ENCODE assay signal across 17 cellular contexts in genomic region chr1:165832902-165833301, GRCh38. TPM values are rescaled to one million over a fixed set of nuclear protein-coding genes. Genes with fewer than 3 reads are reported as not detected.
A peak's percentile ranks its signal among the peaks of the same experiment; 100 is the strongest.
DNase-seq lines count a peak whose midpoint lies in the region; ATAC-seq, FAIRE-seq and TF ChIP-seq lines count a peak whose summit lies in the region.
"Had no signal": no experiment of that assay in that cellular context is flagged by ENCODE, and none has a peak within 500 bp of the region (broad histone marks: within the 10 kb centered on the region; RNA-seq: fewer than 3 reads in every experiment).

No MANE protein-coding gene starts in this region.

- H3K27ac Mint-ChIP-seq in endodermal cell (peak overlapping the region; percentile 1), type B pancreatic cell (no peak overlapping the region)

- H3K4me1 ChIP-seq in HepG2 (ENCODE audit: insufficient read depth, low read length): peaks cover 67% of the 10 kb centered on the region
- H3K4me1 ChIP-seq in right lobe of liver: peaks cover 0 to 10% (median 3%) of the 10 kb centered on the region in 4 donors
- H3K4me1 ChIP-seq in endodermal cell (ENCODE audit: control insufficient read depth, insufficient read depth, low read length): peaks cover 5% of the 10 kb centered on the region
- no peaks in the 10 kb centered on the region for H3K4me1 ChIP-seq in SJCRH30

- in situ Hi-C loops in HepG2 (cut with HindIII; ENCODE audit: extremely low pct_ligation_motif_present, low pct_unique_long_range_greater_than_20kb): no loop called here

- H3K9ac ChIP-seq in HepG2 (ENCODE audit: insufficient read depth, low read depth, low read length) (no peak overlapping the region), endodermal cell (ENCODE audit: extremely low read depth, low read length, poor library complexity, severe bottlenecking) (no peak overlapping the region)

- no peak for TF ChIP-seq EP300 in HepG2 (IDR thresholded peaks at IDR 0.05; ENCODE audit: low read depth in 2 of 2, low read length in 2 of 2)
- TF ChIP-seq EP300 in HepG2 (CRISPR knock-in tag; IDR thresholded peaks at IDR 0.05; ENCODE audit: borderline replicate concordance): no peak

- H3K27ac ChIP-seq in HepG2 (ENCODE audit: extremely low read length, insufficient read depth, low read length) (no peak overlapping the region), right lobe of liver (no peak overlapping the region), RWPE1 (peak overlapping the region; percentile 19; the same call in 1 of the 2 replicates), endodermal cell (ENCODE audit: low read depth, low read length) (no peak overlapping the region), SJCRH30 (no peak overlapping the region)
- H3K27ac ChIP-seq: HL-60 had no signal

- no TSS peak for BruUV-seq in HepG2 (replicated peaks; lab: Mats Ljungman, UMichigan)

- no peak for FAIRE-seq in HepG2 (lab: Jason Lieb, UNC)

- H3K79me2 ChIP-seq in HepG2 (ENCODE audit: insufficient read depth, low read length): peaks cover 96% of the 10 kb centered on the region

- TF ChIP-seq CTCF in HepG2 (CRISPR knock-in tag; IDR thresholded peaks at IDR 0.05) (no peak), right lobe of liver (IDR thresholded peaks at IDR 0.05) (no peak), RWPE1 (conservative IDR thresholded peaks at IDR 0.05; ENCODE audit: low read depth) (no peak), endodermal cell (conservative IDR thresholded peaks at IDR 0.05) (no peak), type B pancreatic cell (conservative IDR thresholded peaks at IDR 0.05) (no peak), foreskin fibroblast (IDR thresholded peaks at IDR 0.05; ENCODE audit: low read depth, low read length) (no peak)

- H2AFZ ChIP-seq in HepG2 (ENCODE audit: low read length): no peak overlapping the region

- peaks cover 38% of the 10 kb centered on the region for H4K20me1 ChIP-seq in HepG2 (ENCODE audit: insufficient read depth, low read length)

- H3K36me3 ChIP-seq in HepG2 (replicated peaks in 1 of 2; ENCODE audit: control insufficient read depth in 1 of 2, insufficient read depth in 2 of 2, low read length in 2 of 2): peaks cover 3 to 13% of the 10 kb centered on the region in 2 experiments; a peak in 4 of 5 replicates
- no peaks in the 10 kb centered on the region for H3K36me3 ChIP-seq in right lobe of liver
- peaks cover 8% of the 10 kb centered on the region for H3K36me3 ChIP-seq in endodermal cell (ENCODE audit: control insufficient read depth, insufficient read depth, low read length)
- H3K36me3 ChIP-seq in SJCRH30: peaks cover 8% of the 10 kb centered on the region

- no peak overlapping the region for H3K4me3 Mint-ChIP-seq in endodermal cell
- peak overlapping the region; percentile 42 for H3K4me3 Mint-ChIP-seq in type B pancreatic cell
- H3K4me3 Mint-ChIP-seq: CD14-positive monocyte had no signal

- no peak for TF ChIP-seq RAD21 in HepG2 (CRISPR knock-in tag; IDR thresholded peaks at IDR 0.05)

- H3K4me3 ChIP-seq in HepG2 (replicated peaks in 1 of 3; ENCODE audit: insufficient read depth in 1 of 3, low read depth in 2 of 3, low read length in 3 of 3) (no peak overlapping the region), right lobe of liver (no peak overlapping the region), endodermal cell (ENCODE audit: low read length) (no peak overlapping the region), foreskin fibroblast (ENCODE audit: low read depth in 1 of 2, low read length in 2 of 2) (no peak overlapping the region), SJCRH30 (no peak overlapping the region)

- CTCF ChIA-PET in HepG2 (lab: Yijun Ruan, JAX; ENCODE audit: low intra/inter-chr PET ratio, low total read pairs) (no interaction called here), RWPE1 (lab: Yijun Ruan, JAX) (no interaction called here)

- H3K27me3 ChIP-seq in HepG2 (ENCODE audit: control insufficient read depth in 1 of 2, insufficient read depth in 2 of 2, low read length in 2 of 2) (no peaks in the 10 kb centered on the region; a peak in 2 of 5 replicates), right lobe of liver (no peaks in the 10 kb centered on the region), endodermal cell (ENCODE audit: control insufficient read depth, insufficient read depth, low read length, poor library complexity, severe bottlenecking) (no peaks in the 10 kb centered on the region), SJCRH30 (no peaks in the 10 kb centered on the region)

- POLR2A ChIA-PET in HepG2 (lab: Yijun Ruan, JAX) (no interaction called here), RWPE1 (lab: Yijun Ruan, JAX; ENCODE audit: low non-redundant PET) (no interaction called here)

- H3K9me3 ChIP-seq in HepG2 (ENCODE audit: low read length): no peaks in the 10 kb centered on the region
- H3K9me3 ChIP-seq in right lobe of liver: no peaks in the 10 kb centered on the region
- no peaks in the 10 kb centered on the region for H3K9me3 ChIP-seq in endodermal cell (ENCODE audit: control insufficient read depth, low read length)
- H3K9me3 ChIP-seq in SJCRH30 (replicated peaks): no peaks in the 10 kb centered on the region

- H3K36me3 Mint-ChIP-seq in endodermal cell (ENCODE audit: low read depth) (peaks cover 16% of the 10 kb centered on the region), type B pancreatic cell (peaks cover 20% of the 10 kb centered on the region)

- intact Hi-C loops in HepG2 (cut with micrococcal nuclease; ENCODE audit: unreplicated experiment) (no loop called here), right lobe of liver (cut with DNase I) (no loop called here)

- DNase-seq in HepG2 (ENCODE audit: low spot score) (no peak), right lobe of liver (no peak), RWPE1 (ENCODE audit: low spot score) (no peak), endodermal cell (no peak), type B pancreatic cell (ENCODE audit: extremely low spot score, unreplicated experiment) (no peak), germinal center (ENCODE audit: low spot score) (no peak), foreskin fibroblast (no peak), SJCRH30 (no peak)
- DNase-seq: 8988T, KG1, NCI-H1436, NCI-H2029 treated with DMSO at 0.1 percent for 48 hours, NCI-H510A, SW 1271 had no signal

- H3K9me3 Mint-ChIP-seq in endodermal cell: no peaks in the 10 kb centered on the region
- H3K9me3 Mint-ChIP-seq in type B pancreatic cell: peaks cover 2% of the 10 kb centered on the region
- H3K9me3 Mint-ChIP-seq: CD14-positive monocyte had no signal

- H3K4me2 ChIP-seq in HepG2 (ENCODE audit: low read depth, low read length): peak overlapping the region; percentile 28; the same call in 1 of the 2 replicates

- TF ChIP-seq POLR2A in HepG2 (IDR thresholded peaks at IDR 0.05; ENCODE audit: insufficient read depth in 1 of 2, low read depth in 2 of 2, low read length in 2 of 2) (no peak), right lobe of liver (IDR thresholded peaks at IDR 0.05) (no peak)

- no peaks in the 10 kb centered on the region for H3K27me3 Mint-ChIP-seq in endodermal cell (ENCODE audit: insufficient read depth)
- H3K27me3 Mint-ChIP-seq in type B pancreatic cell: no peaks in the 10 kb centered on the region

- peaks cover 33% of the 10 kb centered on the region for H3K4me1 Mint-ChIP-seq in endodermal cell
- H3K4me1 Mint-ChIP-seq in type B pancreatic cell (ENCODE audit: unreplicated experiment): peaks cover 29% of the 10 kb centered on the region

- ATAC-seq in HepG2 (no peak), right lobe of liver (no peak)
- ATAC-seq: HCT116 had no signal

- 85% methylated on average over 4 of the region's 9 CpGs for WGBS in HepG2 (ENCODE audit: low lambda C conversion rate)
- WGBS in right lobe of liver (ENCODE audit: insufficient coverage, low coverage, low lambda C conversion rate, missing lambda C conversion rate): 78% methylated on average over 1 of the region's 9 CpGs
- 88 to 92% methylated on average over 8 to 9 of the region's 9 CpGs for WGBS in endodermal cell (ENCODE audit: insufficient coverage in 1 of 2, insufficient read length in 1 of 2), 2 experiments

TF ChIP-seq in HepG2, 621 proteins besides CTCF, POLR2A, EP300 and RAD21 (continues in another document):
- no peak for TF ChIP-seq ZNF296 (CRISPR knock-in tag; conservative IDR thresholded peaks at IDR 0.05)
- TF ChIP-seq ZNF839 (CRISPR knock-in tag; IDR thresholded peaks at IDR 0.05; ENCODE audit: borderline replicate concordance): no peak

RNA-seq across cellular contexts. Expression of gene UCK2, which starts 5.5 kb away (rescaled TPM):
- total RNA-seq in HepG2 (2016; rRNA removed; fragmentation: Illumina TruSeq; extraction: Trizol) (61.2 and 64.3 TPM in 2 replicates), right lobe of liver (10 to 100 TPM in 3 of 6 experiments, 1 to 10 TPM in 3; 8.4 to 22.9 (median 10.4) TPM), endodermal cell (10 to 100 TPM; 65.8 to 73.6 TPM), type B pancreatic cell (ENCODE audit: low replicate concordance) (34.9 and 59.3 TPM in 2 replicates)
- 48.7 and 49.7 TPM in 2 replicates for total RNA-seq in HepG2 (2016; cell fraction: cytosol; rRNA removed; fragmentation: Illumina TruSeq; extraction: Trizol; ENCODE audit: low read depth)
- 63.3 and 67.3 TPM in 2 replicates for total RNA-seq in HepG2 (2016; cell fraction: insoluble cytoplasmic fraction; rRNA removed; fragmentation: Illumina TruSeq; extraction: Trizol)
- total RNA-seq in HepG2 (2016; cell fraction: membrane; rRNA removed; fragmentation: Illumina TruSeq; extraction: Trizol): 50.4 and 50.6 TPM in 2 replicates
- 29.2 and 34.0 TPM in 2 replicates for total RNA-seq in HepG2 (2016; cell fraction: nucleus; rRNA removed; fragmentation: Illumina TruSeq; extraction: Trizol)
- polyA plus RNA-seq in HepG2 (2011; rRNA removed): 67.7 and 78.0 TPM in 2 replicates
- polyA plus RNA-seq in HepG2 (2011; cell fraction: cytosol; rRNA removed): 65.6 and 80.3 TPM in 2 replicates
- polyA plus RNA-seq in HepG2 (2011; cell fraction: nucleus; rRNA removed): 37.2 and 37.9 TPM in 2 replicates
- 42.1 and 43.5 TPM in 2 replicates for polyA plus RNA-seq in HepG2 (2012)
- 37.9 and 42.9 TPM in 2 replicates for polyA plus RNA-seq in HepG2 (2016; cell fraction: cytosol; fragmentation: Illumina TruSeq; extraction: Trizol; ENCODE audit: low read depth)
- 73.9 and 74.9 TPM in 2 replicates for polyA plus RNA-seq in HepG2 (2016; cell fraction: insoluble cytoplasmic fraction; fragmentation: Illumina TruSeq; extraction: Trizol; ENCODE audit: low read depth)
- 38.1 and 41.9 TPM in 2 replicates for polyA plus RNA-seq in HepG2 (2016; cell fraction: membrane; fragmentation: Illumina TruSeq; extraction: Trizol; ENCODE audit: low read depth)
- polyA plus RNA-seq in HepG2 (2016; cell fraction: nucleus; fragmentation: Illumina TruSeq; extraction: Trizol; ENCODE audit: insufficient read depth, low read depth): 50.4 and 61.3 TPM in 2 replicates
- polyA minus RNA-seq in HepG2 (2011; rRNA and poly(A)+ RNA removed; ENCODE audit: low replicate concordance): 72.4 and 233 TPM in 2 replicates
- 37.7 and 47.8 TPM in 2 replicates for polyA minus RNA-seq in HepG2 (2011; cell fraction: cytosol; rRNA and poly(A)+ RNA removed)
- polyA minus RNA-seq in HepG2 (2011; cell fraction: nucleus; rRNA and poly(A)+ RNA removed): 32.8 and 33.9 TPM in 2 replicates
- 56.3 TPM for polyA plus RNA-seq in endodermal cell (2013, experiment 1 of 2)
- 54.6 TPM for polyA plus RNA-seq in endodermal cell (2013, experiment 2 of 2)
- 84.2 and 85.0 TPM in 2 replicates for total RNA-seq in SJCRH30 (2014; rRNA removed; shearing (Covaris generic))
